22 cellular contexts compared by ENCODE assay signal in genomic region chr6:151350442-151351145, GRCh38. TPM values are rescaled to one million over a fixed set of nuclear protein-coding genes. Genes with fewer than 3 reads are reported as not detected.
DNase-seq lines count a peak whose midpoint lies in the region; FAIRE-seq and TF ChIP-seq lines count a peak whose summit lies in the region.
"Had no signal": no experiment of that assay in that cellular context is flagged by ENCODE, and none has a peak within 500 bp of the region (broad histone marks: within the 10 kb centered on the region; RNA-seq: fewer than 3 reads in every experiment).

No MANE protein-coding gene starts in this region.

- TF ChIP-seq POLR2A in endothelial cell of umbilical vein (IDR thresholded peaks at IDR 0.05; ENCODE audit: low read depth, low read length): no peak

- H3K4me1 Mint-ChIP-seq in mesothelial cell of epicardium: peaks cover 18% of the 10 kb centered on the region
- H3K4me1 Mint-ChIP-seq: CD4-positive, CD25-positive, alpha-beta regulatory T cell; GM23338 had no signal

- H3K4me2 ChIP-seq in endothelial cell of umbilical vein (ENCODE audit: insufficient read depth, low read length): no peak overlapping the region
- H3K4me2 ChIP-seq: GM23338 had no signal

- dilution Hi-C loops in endothelial cell of umbilical vein (cut with MboI; ENCODE audit: extremely low pct_ligation_motif_present, low sequenced_read_pairs): no loop called here

- POLR2A ChIA-PET in endothelial cell of umbilical vein (lab: Charles Lee): no interaction called here

- H3K36me3 Mint-ChIP-seq in mesothelial cell of epicardium: peaks cover 17% of the 10 kb centered on the region

- FAIRE-seq in endothelial cell of umbilical vein (lab: Jason Lieb, UNC): no peak
- FAIRE-seq in small intestine (lab: Jason Lieb, UNC): no peak
- FAIRE-seq: A204.1, D721Med, GM12892, GM18507, H54, HTR-8/SVneo had no signal

- H3K9me3 Mint-ChIP-seq in mesothelial cell of epicardium: no peaks in the 10 kb centered on the region
- H3K9me3 Mint-ChIP-seq: GM23338, HFFc6 had no signal

- H3K4me1 ChIP-seq in SJCRH30 (peaks cover 24% of the 10 kb centered on the region), endothelial cell of umbilical vein (ENCODE audit: control insufficient read depth, extremely low read depth, insufficient read depth, low read length) (no peaks in the 10 kb centered on the region), small intestine (ENCODE audit: control insufficient read depth in 2 of 2, insufficient read depth in 1 of 2, low read depth in 1 of 2, low read length in 1 of 2) (no peaks in the 10 kb centered on the region)
- H3K4me1 ChIP-seq: BE2C, Caco-2 had no signal

- peak overlapping the region; percentile 67 for H3K27ac Mint-ChIP-seq in mesothelial cell of epicardium
- H3K27ac Mint-ChIP-seq: GM23338, HFFc6 had no signal

- no peak for TF ChIP-seq CTCF in endothelial cell of umbilical vein (IDR thresholded peaks at IDR 0.05; ENCODE audit: extremely low read depth in 1 of 2, insufficient read depth in 1 of 2, low read depth in 1 of 2, low read length in 2 of 2)
- TF ChIP-seq CTCF in mesothelial cell of epicardium (IDR thresholded peaks at IDR 0.05; ENCODE audit: unreplicated experiment): no peak

- H3K79me2 ChIP-seq in endothelial cell of umbilical vein (ENCODE audit: control insufficient read depth, insufficient read depth, low read length): peaks cover 29% of the 10 kb centered on the region

- H3K27me3 Mint-ChIP-seq in mesothelial cell of epicardium (ENCODE audit: low read depth): no peaks in the 10 kb centered on the region

- H3K9ac ChIP-seq in endothelial cell of umbilical vein (replicated peaks; ENCODE audit: extremely low read depth, insufficient read depth, low read length): no peak overlapping the region

- WGBS in small intestine, 3 donors: 68 to 93% (median 77%) methylated on average over 20 of the region's 20 CpGs

- H2AFZ ChIP-seq in endothelial cell of umbilical vein (ENCODE audit: low read depth, low read length): no peak overlapping the region
- H2AFZ ChIP-seq: GM23338 had no signal

- no peaks in the 10 kb centered on the region for H3K9me3 ChIP-seq in SJCRH30 (replicated peaks)
- H3K9me3 ChIP-seq in endothelial cell of umbilical vein (replicated peaks; ENCODE audit: control insufficient read depth, insufficient read depth, low read length): no peaks in the 10 kb centered on the region
- no peaks in the 10 kb centered on the region for H3K9me3 ChIP-seq in small intestine (ENCODE audit: control insufficient read depth, low read depth)
- H3K9me3 ChIP-seq: BE2C, Caco-2 had no signal

- no peak overlapping the region for H3K4me3 Mint-ChIP-seq in mesothelial cell of epicardium
- H3K4me3 Mint-ChIP-seq: CD4-positive, CD25-positive, alpha-beta regulatory T cell; GM23338; HFFc6 had no signal

- H3K36me3 ChIP-seq in SJCRH30 (peaks cover 14% of the 10 kb centered on the region), endothelial cell of umbilical vein (ENCODE audit: control insufficient read depth in 2 of 2, extremely low read depth in 1 of 2, insufficient read depth in 2 of 2, low read length in 2 of 2) (peaks cover 12 to 33% of the 10 kb centered on the region in 2 experiments), small intestine (ENCODE audit: control insufficient read depth in 2 of 2, insufficient read depth in 2 of 2, low read length in 2 of 2) (no peaks in the 10 kb centered on the region)
- H3K36me3 ChIP-seq: BE2C had no signal

- DNase-seq in SJCRH30: peak in 1 of 2 experiments; percentile 31
- DNase-seq in endothelial cell of umbilical vein (ENCODE audit: low read depth, low spot score): no peak
- DNase-seq in mesothelial cell of epicardium (ENCODE audit: low spot score in 2 of 2, unreplicated experiment in 2 of 2): no peak
- peak; percentile 82 for DNase-seq in small intestine
- no peak for DNase-seq in T-helper 2 cell
- no peak for DNase-seq in retina
- DNase-seq in posterior vena cava (ENCODE audit: low spot score): no peak
- DNase-seq in NCI-H345 (lab: John Stamatoyannopoulos, UW): no peak
- DNase-seq: ACHN; BE2C; Caco-2; CD4-positive, CD25-positive, alpha-beta regulatory T cell; GDM1; HFFc6; IMR-90 had no signal

- H3K27me3 ChIP-seq in SJCRH30 (no peaks in the 10 kb centered on the region), endothelial cell of umbilical vein (ENCODE audit: control insufficient read depth in 2 of 2, insufficient read depth in 2 of 2, low read length in 2 of 2) (no peaks in the 10 kb centered on the region), small intestine (ENCODE audit: control insufficient read depth in 2 of 2, insufficient read depth in 2 of 2, low read length in 2 of 2) (no peaks in the 10 kb centered on the region)
- H3K27me3 ChIP-seq: BE2C had no signal

- no peaks in the 10 kb centered on the region for H4K20me1 ChIP-seq in endothelial cell of umbilical vein (replicated peaks; ENCODE audit: control insufficient read depth, extremely low read depth, insufficient read depth, low read length)

- intact Hi-C loops in endothelial cell of umbilical vein (cut with micrococcal nuclease): no loop called here
- intact Hi-C loops in posterior vena cava (cut with DNase I): no loop called here

- H3K9me1 ChIP-seq in endothelial cell of umbilical vein (replicated peaks; ENCODE audit: control insufficient read depth, extremely low read depth, insufficient read depth, low read length): no peaks in the 10 kb centered on the region

- H3K4me3 ChIP-seq in SJCRH30 (no peak overlapping the region), endothelial cell of umbilical vein (replicated peaks in 1 of 3; ENCODE audit: insufficient read depth in 1 of 3, low read depth in 1 of 3, low read length in 3 of 3) (no peak overlapping the region), small intestine (ENCODE audit: low read depth in 1 of 2, low read length in 2 of 2) (no peak overlapping the region)
- H3K4me3 ChIP-seq: GM23338 had no signal

- no TSS peak for BruUV-seq in endothelial cell of umbilical vein (replicated peaks; lab: Mats Ljungman, UMichigan)

- H3K27ac ChIP-seq in SJCRH30 (peak overlapping the region; percentile 82), endothelial cell of umbilical vein (ENCODE audit: insufficient read depth, low read depth, low read length) (no peak overlapping the region), small intestine (ENCODE audit: low read depth in 1 of 2, low read length in 1 of 2) (no peak overlapping the region)

- CTCF ChIA-PET in endothelial cell of umbilical vein (lab: Charles Lee): interaction anchor here (0.8 to 1.7 kb wide), 3 partner anchors 16 to 459 kb away, joined by 3 to 9 read pairs (median 8); no protein-coding TSS in a partner anchor

TF ChIP-seq in endothelial cell of umbilical vein, 7 proteins besides CTCF, POLR2A, EP300 and RAD21:
- TF ChIP-seq POLR2AphosphoS5 (IDR thresholded peaks at IDR 0.05; ENCODE audit: insufficient read depth, low read depth, low read length) (peak; percentile 0), GATA2 (IDR thresholded peaks at IDR 0.05; ENCODE audit: insufficient read depth, insufficient read length, low read depth, low read length) (no peak), FOS (IDR thresholded peaks at IDR 0.05; ENCODE audit: borderline replicate concordance, insufficient read depth, low read length) (no peak), MYC (IDR thresholded peaks at IDR 0.05; ENCODE audit: low read depth, low read length) (no peak)
- TF ChIP-seq, protein P1, sequence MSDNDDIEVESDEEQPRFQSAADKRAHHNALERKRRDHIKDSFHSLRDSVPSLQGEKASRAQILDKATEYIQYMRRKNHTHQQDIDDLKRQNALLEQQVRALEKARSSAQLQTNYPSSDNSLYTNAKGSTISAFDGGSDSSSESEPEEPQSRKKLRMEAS (IDR thresholded peaks at IDR 0.05; ENCODE audit: insufficient read depth, insufficient read length): no peak

RNA-seq across cellular contexts. Expression of gene ZBTB2, which starts 40.8 kb away (rescaled TPM):
- total RNA-seq in SJCRH30 (2014; rRNA removed; shearing (Covaris generic)): 27.1 and 31.4 TPM in 2 replicates
- total RNA-seq in endothelial cell of umbilical vein (13.1 and 13.6 TPM in 2 replicates), mesothelial cell of epicardium (15.2 to 16.1 TPM (median 15.8 TPM) in 3 replicates), posterior vena cava (1 to 10 TPM; 8.7 to 9.5 TPM)
- polyA plus RNA-seq in endothelial cell of umbilical vein (11.3 and 11.8 TPM in 2 replicates), small intestine (1 to 10 TPM; 7.1 to 8.7 (median 8.1) TPM)
- 13.3 and 15.3 TPM in 2 replicates for polyA plus RNA-seq in endothelial cell of umbilical vein (2011; cell fraction: cytosol; rRNA removed)
- 10.3 and 10.4 TPM in 2 replicates for polyA plus RNA-seq in endothelial cell of umbilical vein (2011; cell fraction: nucleus; rRNA removed)
- 8.1 and 13.4 TPM in 2 replicates for polyA plus RNA-seq in endothelial cell of umbilical vein (2012)
- 21.8 and 23.6 TPM in 2 replicates for polyA minus RNA-seq in endothelial cell of umbilical vein
- polyA minus RNA-seq in endothelial cell of umbilical vein (2011; cell fraction: cytosol; rRNA and poly(A)+ RNA removed): 13.7 TPM
- 6.4 and 8.0 TPM in 2 replicates for polyA minus RNA-seq in endothelial cell of umbilical vein (2011; cell fraction: nucleus; rRNA and poly(A)+ RNA removed)
